12 cellular contexts compared by ENCODE assay signal in genomic region chr2:221844187-221844586, GRCh38.
A peak's percentile ranks its signal among the peaks of the same experiment; 100 is the strongest.
DNase-seq lines count a peak whose midpoint lies in the region; ATAC-seq and TF ChIP-seq lines count a peak whose summit lies in the region.
"Had no signal": no experiment of that assay in that cellular context is flagged by ENCODE, and none has a peak within 500 bp of the region (broad histone marks: within the 10 kb centered on the region; RNA-seq: fewer than 3 reads in every experiment).

No MANE protein-coding gene starts in this region.

- H3K4me1 Mint-ChIP-seq in activated T-cell treated with anti-CD3 and anti-CD28 coated beads, Interleukin-2, amount 50 U/mL, for 72 hours (ENCODE audit: low read depth) = no peaks in the 10 kb centered on the region

- no peaks in the 10 kb centered on the region for H3K27me3 Mint-ChIP-seq in activated T-cell treated with anti-CD3 and anti-CD28 coated beads, Interleukin-2, amount 50 U/mL, for 72 hours (ENCODE audit: low read depth)
- H3K27me3 Mint-ChIP-seq: dendritic cell treated with granulocyte-macrophage colony-stimulating factor and Interleukin-4, amounts not matched to agents 40 ng/mL and 50 ng/mL, for 4 days; type B pancreatic cell had no signal

- peak overlapping the region; percentile 59 for H3K27ac ChIP-seq in VCaP
- H3K27ac ChIP-seq in esophagus squamous epithelium = no peak overlapping the region

- H3K9me3 Mint-ChIP-seq in activated T-cell treated with anti-CD3 and anti-CD28 coated beads, Interleukin-2, amount 50 U/mL, for 72 hours = no peaks in the 10 kb centered on the region
- H3K9me3 Mint-ChIP-seq: type B pancreatic cell had no signal

- H3K4me3 Mint-ChIP-seq in activated T-cell treated with anti-CD3 and anti-CD28 coated beads, Interleukin-2, amount 50 U/mL, for 72 hours = no peak overlapping the region
- H3K4me3 Mint-ChIP-seq: dendritic cell treated with granulocyte-macrophage colony-stimulating factor and Interleukin-4, amounts not matched to agents 40 ng/mL and 50 ng/mL, for 4 days; type B pancreatic cell had no signal

- no peaks in the 10 kb centered on the region for H3K4me1 ChIP-seq in esophagus squamous epithelium

- TF ChIP-seq CTCF in GM06990 (IDR thresholded peaks at IDR 0.05; ENCODE audit: insufficient read depth, low read length, poor library complexity, severe bottlenecking) (no peak), VCaP (conservative IDR thresholded peaks at IDR 0.05) (no peak), esophagus squamous epithelium (IDR thresholded peaks at IDR 0.05) (no peak)

- ATAC-seq in GM21367 (IDR thresholded peaks at IDR 0.05; ENCODE audit: unreplicated experiment) (peak; percentile 79), HG03432 (IDR thresholded peaks at IDR 0.05; ENCODE audit: unreplicated experiment) (peak; percentile 82), HG03108 (IDR thresholded peaks at IDR 0.05; ENCODE audit: unreplicated experiment) (no peak)
- no peak for ATAC-seq in activated T-cell treated with anti-CD3 and anti-CD28 coated beads, Interleukin-2, amount 50 U/mL, for 72 hours (replicated peaks in 1 of 2)

- DNase-seq in GM06990 (ENCODE audit: extremely low read depth, insufficient read length) (peak; percentile 9), GM19240 (ENCODE audit: insufficient read length, low spot score) (no peak), esophagus squamous epithelium (lab: John Stamatoyannopoulos, UW) (no peak)
- no peak for DNase-seq in activated T-cell treated with anti-CD3 and anti-CD28 coated beads, Interleukin-2, amount 50 U/mL, for 72 hours
- DNase-seq: activated CD8-positive, alpha-beta memory T cell treated with anti-CD3 and anti-CD28 coated beads, Interleukin-2, amount 50 U/mL, for 48 hours; amygdala had no signal

- intact Hi-C loops in esophagus squamous epithelium (cut with DNase I) = no loop called here

- H3K4me3 ChIP-seq in GM06990 (replicated peaks; ENCODE audit: low read depth, low read length) (no peak overlapping the region), esophagus squamous epithelium (no peak overlapping the region)

- WGBS in esophagus squamous epithelium, 2 donors = 5 to 9% methylated on average over 1 of the region's 1 CpG

- TF ChIP-seq POLR2A in esophagus squamous epithelium (IDR thresholded peaks at IDR 0.05) = no peak

- no peaks in the 10 kb centered on the region for H3K36me3 Mint-ChIP-seq in activated T-cell treated with anti-CD3 and anti-CD28 coated beads, Interleukin-2, amount 50 U/mL, for 72 hours (ENCODE audit: insufficient read depth in 2 of 2)
- H3K36me3 Mint-ChIP-seq: type B pancreatic cell had no signal

- H3K36me3 ChIP-seq in GM06990 (ENCODE audit: control insufficient read depth, insufficient read depth, low read length) (no peaks in the 10 kb centered on the region), esophagus squamous epithelium (no peaks in the 10 kb centered on the region)

- no peak overlapping the region for H3K27ac Mint-ChIP-seq in activated T-cell treated with anti-CD3 and anti-CD28 coated beads, Interleukin-2, amount 50 U/mL, for 72 hours
- H3K27ac Mint-ChIP-seq: dendritic cell treated with granulocyte-macrophage colony-stimulating factor and Interleukin-4, amounts not matched to agents 40 ng/mL and 50 ng/mL, for 4 days; type B pancreatic cell had no signal

- H3K9me3 ChIP-seq in esophagus squamous epithelium = no peaks in the 10 kb centered on the region

- no peaks in the 10 kb centered on the region for H3K27me3 ChIP-seq in GM06990 (replicated peaks; ENCODE audit: control insufficient read depth, insufficient read depth, low read length)
- no peaks in the 10 kb centered on the region for H3K27me3 ChIP-seq in esophagus squamous epithelium

Comparison
In these comparisons a context has a peak if more than half of its experiments do, and no peak if none do; other contexts are left out.
1. ATAC-seq: peak in GM21367 (single experiment) and HG03432 (single experiment); none in HG03108 (single experiment) and activated T-cell treated with anti-CD3 and anti-CD28 coated beads, Interleukin-2, amount 50 U/mL, for 72 hours (0 of 2).